ENCODE assay signal across 25 cellular contexts in genomic region chr3:145333931-145334330, GRCh38.
"Had no signal": no experiment of that assay in that cellular context is flagged by ENCODE, and none has a peak within 500 bp of the region (broad histone marks: within the 10 kb centered on the region; RNA-seq: fewer than 3 reads in every experiment).

No MANE protein-coding gene starts in this region.

- H3K36me3 ChIP-seq: colonic mucosa, gastrocnemius medialis, left ventricle myocardium inferior, neural progenitor cell, right atrium auricular region, suprapubic skin, tibial nerve had no signal

- H3K27me3 Mint-ChIP-seq: activated CD4-positive, alpha-beta T cell treated with anti-CD3 and anti-CD28 coated beads for 36 hours; activated naive CD8-positive, alpha-beta T cell had no signal

- ATAC-seq: activated CD4-positive, alpha-beta T cell treated with anti-CD3 and anti-CD28 coated beads for 36 hours; activated T-cell treated with anti-CD3 and anti-CD28 coated beads, Interleukin-2, amount 50 U/mL, for 72 hours; body of pancreas; gastrocnemius medialis; natural killer cell had no signal

- H3K4me1 Mint-ChIP-seq: activated CD4-positive, alpha-beta T cell treated with anti-CD3 and anti-CD28 coated beads for 36 hours; natural killer cell; neural progenitor cell had no signal

- H3K36me3 Mint-ChIP-seq: activated naive CD8-positive, alpha-beta T cell; natural killer cell; neural progenitor cell had no signal

- H3K4me3 Mint-ChIP-seq: activated CD4-positive, alpha-beta T cell treated with anti-CD3 and anti-CD28 coated beads for 36 hours; activated naive CD8-positive, alpha-beta T cell; activated T-cell treated with anti-CD3 and anti-CD28 coated beads, Interleukin-2, amount 50 U/mL, for 72 hours; natural killer cell; neural progenitor cell had no signal

- H3K27me3 ChIP-seq: body of pancreas, colonic mucosa, gastrocnemius medialis, hepatocyte, neural progenitor cell, right atrium auricular region, suprapubic skin, tibial nerve had no signal

- H3K27ac Mint-ChIP-seq: activated CD4-positive, alpha-beta T cell treated with anti-CD3 and anti-CD28 coated beads for 36 hours; activated naive CD8-positive, alpha-beta T cell; activated T-cell treated with anti-CD3 and anti-CD28 coated beads, Interleukin-2, amount 50 U/mL, for 72 hours; natural killer cell; neural progenitor cell had no signal

- H3K9me3 Mint-ChIP-seq: neural progenitor cell had no signal

- DNase-seq: activated CD4-positive, alpha-beta T cell treated with anti-CD3 and anti-CD28 coated beads for 36 hours; activated CD4-positive, alpha-beta T cell treated with anti-CD3 and anti-CD28 coated beads, Interleukin-2, amount 50 U/mL, for 4 hours; activated CD4-positive, CD25-positive, alpha-beta regulatory T cell; activated effector memory CD4-positive, alpha-beta T cell treated with Interleukin-2 at 50 U/mL for 16 hours; activated naive CD4-positive, alpha-beta T cell treated with Interleukin-2 at 50 U/mL for 16 hours; activated T-cell treated with anti-CD3 and anti-CD28 coated beads for 4 hours; activated T-cell treated with anti-CD3 and anti-CD28 coated beads, Interleukin-2, amount 50 U/mL, for 72 hours; body of pancreas; colonic mucosa; effector CD8-positive, alpha-beta T cell; gastrocnemius medialis; islet precursor cell; left ventricle myocardium inferior; mesendoderm; natural killer cell; occipital lobe; stimulated activated CD4-positive, alpha-beta T cell treated with anti-CD3 and anti-CD28 coated beads, Interleukin-15, amount 100 ng/mL, for 24 hours; stimulated activated naive CD4-positive, alpha-beta T cell had no signal

- H3K4me3 ChIP-seq: body of pancreas, colonic mucosa, gastrocnemius medialis, hepatocyte, left ventricle myocardium inferior, lung, neural progenitor cell, right atrium auricular region, suprapubic skin, tibial nerve had no signal
